In genomic region chr6:28258877-28259777, GRCh38 we compare ENCODE assay signal across 10 cellular contexts. TPM values are rescaled to one million over a fixed set of nuclear protein-coding genes. Genes with fewer than 3 reads are reported as not detected.
DNase-seq lines count a peak whose midpoint lies in the region; ATAC-seq, FAIRE-seq and TF ChIP-seq lines count a peak whose summit lies in the region.
"Had no signal": no experiment of that assay in that cellular context is flagged by ENCODE, and none has a peak within 500 bp of the region (broad histone marks: within the 10 kb centered on the region; RNA-seq: fewer than 3 reads in every experiment).

Gene NKAPL (plus strand): TSS chr6:28259297. CDS start chr6:28259372, 75 bp downstream.

- no peaks in the 10 kb centered on the region for H3K9me1 ChIP-seq in endothelial cell of umbilical vein (replicated peaks; ENCODE audit: control insufficient read depth, extremely low read depth, insufficient read depth, low read length)

- no peaks in the 10 kb centered on the region for H3K9me3 Mint-ChIP-seq in HFFc6

- H3K27ac ChIP-seq in endothelial cell of umbilical vein (ENCODE audit: insufficient read depth, low read depth, low read length), result no peak within 1 kb of the TSS
- H3K27ac ChIP-seq in muscle layer of duodenum (ENCODE audit: low read length), result no peak within 1 kb of the TSS

- peak in 12 of 14 donors; percentile 11 to 75 (median 44) for DNase-seq in C1 segment of cervical spinal cord (lab: John Stamatoyannopoulos, UW)
- DNase-seq in activated CD8-positive, alpha-beta memory T cell treated with anti-CD3 and anti-CD28 coated beads for 4 hours (ENCODE audit: low read depth in 2 of 2), result peak; percentile 43 to 47
- peak; percentile 46 for DNase-seq in endothelial cell of umbilical vein (ENCODE audit: low read depth, low spot score)
- peak in 4 of 6 experiments; percentile 17 to 39 (median 28) for DNase-seq in stimulated activated naive CD4-positive, alpha-beta T cell (lab: John Stamatoyannopoulos, UW)
- no peak for DNase-seq in NCI-H187 (lab: John Stamatoyannopoulos, UW)
- DNase-seq in HFFc6, result no peak

- intact Hi-C loops in endothelial cell of umbilical vein (cut with micrococcal nuclease), result no loop called here

- no peak within 1 kb of the TSS for H3K4me3 Mint-ChIP-seq in HFFc6

- peak within 1 kb of the TSS; percentile 95 for H2AFZ ChIP-seq in endothelial cell of umbilical vein (ENCODE audit: low read depth, low read length)

- peak; percentile 47 for FAIRE-seq in endothelial cell of umbilical vein (lab: Jason Lieb, UNC)
- FAIRE-seq: G401.6, TTC549 had no signal

- H3K4me2 ChIP-seq in endothelial cell of umbilical vein (ENCODE audit: insufficient read depth, low read length), result peak within 1 kb of the TSS; percentile 69

- H3K36me3 Mint-ChIP-seq in HFFc6 (ENCODE audit: low read depth), result no peaks in the 10 kb centered on the region

- no peaks in the 10 kb centered on the region for H4K20me1 ChIP-seq in endothelial cell of umbilical vein (replicated peaks; ENCODE audit: control insufficient read depth, extremely low read depth, insufficient read depth, low read length)

- peaks cover 11% of the 10 kb centered on the region for H3K4me1 Mint-ChIP-seq in HFFc6 (ENCODE audit: low read depth)

- dilution Hi-C loops in endothelial cell of umbilical vein (cut with MboI; ENCODE audit: extremely low pct_ligation_motif_present, low sequenced_read_pairs), result no loop called here

- BruUV-seq in endothelial cell of umbilical vein (replicated peaks; lab: Mats Ljungman, UMichigan), result TSS peak; percentile 82

- CTCF ChIA-PET in endothelial cell of umbilical vein (lab: Charles Lee), result interaction anchor here (1.8 kb wide), 1 partner anchor 97 kb away, joined by 7 read pairs; no protein-coding TSS in a partner anchor

- TF ChIP-seq CTCF in endothelial cell of umbilical vein (IDR thresholded peaks at IDR 0.05; ENCODE audit: extremely low read depth in 1 of 2, insufficient read depth in 1 of 2, low read depth in 1 of 2, low read length in 2 of 2), result no peak
- TF ChIP-seq CTCF in HFFc6 (IDR thresholded peaks at IDR 0.05), result no peak

- H3K9me3 ChIP-seq in endothelial cell of umbilical vein (replicated peaks; ENCODE audit: control insufficient read depth, insufficient read depth, low read length), result no peaks in the 10 kb centered on the region
- H3K9me3 ChIP-seq in muscle layer of duodenum (ENCODE audit: control insufficient read depth in 1 of 2, low read length in 2 of 2), result peaks cover 0 to 16% of the 10 kb centered on the region in 2 donors

- no peaks in the 10 kb centered on the region for H3K79me2 ChIP-seq in endothelial cell of umbilical vein (ENCODE audit: control insufficient read depth, insufficient read depth, low read length)

- H3K4me1 ChIP-seq in endothelial cell of umbilical vein (ENCODE audit: control insufficient read depth, extremely low read depth, insufficient read depth, low read length) (peaks cover 4% of the 10 kb centered on the region), muscle layer of duodenum (ENCODE audit: control insufficient read depth in 1 of 2, insufficient read depth in 2 of 2, low read length in 2 of 2) (peaks cover 0 to 3% of the 10 kb centered on the region in 2 donors)

- POLR2A ChIA-PET in endothelial cell of umbilical vein (lab: Charles Lee), result no interaction called here

- H3K27ac Mint-ChIP-seq in HFFc6, result no peak within 1 kb of the TSS

- TF ChIP-seq POLR2A in endothelial cell of umbilical vein (IDR thresholded peaks at IDR 0.05; ENCODE audit: low read depth, low read length), result peak; percentile 15

- H3K27me3 Mint-ChIP-seq in HFFc6 (ENCODE audit: insufficient read depth), result no peaks in the 10 kb centered on the region

- H3K36me3 ChIP-seq in endothelial cell of umbilical vein (ENCODE audit: control insufficient read depth in 2 of 2, extremely low read depth in 1 of 2, insufficient read depth in 2 of 2, low read length in 2 of 2) (no peaks in the 10 kb centered on the region), muscle layer of duodenum (ENCODE audit: control insufficient read depth in 1 of 2, insufficient read depth in 2 of 2, low read length in 2 of 2) (no peaks in the 10 kb centered on the region)

- no peak for ATAC-seq in GM19395 (IDR thresholded peaks at IDR 0.05; ENCODE audit: unreplicated experiment)

- no peak within 1 kb of the TSS for H3K9ac ChIP-seq in endothelial cell of umbilical vein (replicated peaks; ENCODE audit: extremely low read depth, insufficient read depth, low read length)

- H3K4me3 ChIP-seq in endothelial cell of umbilical vein (replicated peaks in 1 of 3; ENCODE audit: insufficient read depth in 1 of 3, low read depth in 1 of 3, low read length in 3 of 3), result peak within 1 kb of the TSS in 2 of 3 experiments; percentile 23 to 42
- H3K4me3 ChIP-seq in muscle layer of duodenum (ENCODE audit: low read depth in 1 of 2, low read length in 2 of 2), result peak within 1 kb of the TSS; percentile 61 to 68

- peaks cover 3 to 8% of the 10 kb centered on the region in 2 experiments for H3K27me3 ChIP-seq in endothelial cell of umbilical vein (ENCODE audit: control insufficient read depth in 2 of 2, insufficient read depth in 2 of 2, low read length in 2 of 2)
- H3K27me3 ChIP-seq in muscle layer of duodenum (ENCODE audit: low read depth, low read length), result no peaks in the 10 kb centered on the region

TF ChIP-seq in endothelial cell of umbilical vein, 7 proteins besides CTCF, POLR2A, EP300 and RAD21:
- TF ChIP-seq POLR2AphosphoS5 (IDR thresholded peaks at IDR 0.05; ENCODE audit: insufficient read depth, low read depth, low read length) (no peak), MYC (IDR thresholded peaks at IDR 0.05; ENCODE audit: low read depth, low read length) (no peak), FOS (IDR thresholded peaks at IDR 0.05; ENCODE audit: borderline replicate concordance, insufficient read depth, low read length) (no peak)
TF ChIP-seq in endothelial cell of umbilical vein: peak in this region for 0.

RNA-seq across cellular contexts. Expression of gene NKAPL, which starts in this region (rescaled TPM):
- 1.1 and 1.6 TPM in 2 replicates for total RNA-seq in endothelial cell of umbilical vein
- 0.53 and 0.72 TPM in 2 replicates for polyA plus RNA-seq in endothelial cell of umbilical vein
- polyA plus RNA-seq in endothelial cell of umbilical vein (2011; cell fraction: cytosol; rRNA removed), result 0.75 and 0.78 TPM in 2 replicates
- 0.24 and 0.29 TPM in 2 replicates for polyA plus RNA-seq in endothelial cell of umbilical vein (2011; cell fraction: nucleus; rRNA removed)
- polyA plus RNA-seq in endothelial cell of umbilical vein (2012), result 0.61 and 1.2 TPM in 2 replicates
- polyA minus RNA-seq in endothelial cell of umbilical vein, result 0.17 and 0.96 TPM in 2 replicates
- polyA minus RNA-seq in endothelial cell of umbilical vein (2011; cell fraction: cytosol; rRNA and poly(A)+ RNA removed), result not detected
- 0.43 and 0.53 TPM in 2 replicates for polyA minus RNA-seq in endothelial cell of umbilical vein (2011; cell fraction: nucleus; rRNA and poly(A)+ RNA removed)
- total RNA-seq in HFFc6 (2021; fragmentation: NEBNext Ultra II Directional; extraction: Animal tissue kit (Norgen Biotek cat#: 25700)), result not detected

Comparison
In these comparisons a context has a peak if more than half of its experiments do, and no peak if none do; other contexts are left out.
1. DNase-seq: peak in C1 segment of cervical spinal cord (12 of 14), activated CD8-positive, alpha-beta memory T cell treated with anti-CD3 and anti-CD28 coated beads for 4 hours (2 of 2), endothelial cell of umbilical vein (single experiment) and stimulated activated naive CD4-positive, alpha-beta T cell (4 of 6); none in NCI-H187 (0 of 2) and HFFc6 (single experiment).